Comparison of ENCODE assay signal across 8 cellular contexts in the genomic region with DNA sequence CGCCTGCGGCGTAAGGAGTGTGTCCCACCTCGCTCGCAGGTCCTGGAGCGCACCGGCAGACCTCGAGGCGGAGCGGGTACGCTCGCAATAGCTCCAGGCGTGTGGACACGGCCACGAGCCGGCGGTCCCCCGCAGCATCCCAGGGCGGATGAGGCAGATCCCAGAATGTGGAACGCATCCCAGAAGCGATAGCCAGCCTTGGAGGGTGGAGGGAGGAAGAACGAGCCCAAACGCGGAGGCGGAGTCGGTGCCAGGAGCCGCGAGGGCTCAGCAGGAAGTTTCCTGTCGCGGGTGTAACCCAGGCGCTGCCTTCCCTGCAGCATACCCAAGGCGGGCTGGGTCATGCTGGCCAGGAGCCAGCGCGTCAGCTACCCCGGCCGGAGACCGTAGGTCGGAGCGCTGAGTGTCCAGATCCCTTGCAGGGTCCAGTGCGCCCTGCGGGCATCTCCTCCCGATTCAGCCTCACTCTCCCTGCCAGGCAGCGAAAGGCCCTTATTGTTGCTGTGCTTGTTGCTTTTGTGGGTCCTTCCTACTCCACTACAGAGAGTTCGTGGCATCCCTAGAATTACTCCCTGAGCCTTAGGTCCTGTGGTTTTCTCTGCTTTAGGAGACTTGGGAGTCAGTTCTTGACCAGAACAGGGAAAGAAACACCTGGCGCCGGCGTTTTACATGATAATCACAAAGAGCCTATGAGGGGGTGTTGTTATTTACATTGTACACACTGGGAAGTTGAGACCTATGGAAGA. TPM values are rescaled to one million over a fixed set of nuclear protein-coding genes. Genes with fewer than 3 reads are reported as not detected.
DNase-seq lines count a peak whose midpoint lies in the region; ATAC-seq lines count a peak whose summit lies in the region.

No MANE protein-coding gene starts in this region.

- H3K9me3 Mint-ChIP-seq in CD4-positive, CD25-positive, alpha-beta regulatory T cell = no peaks in the 10 kb centered on the region
- no peaks in the 10 kb centered on the region for H3K9me3 Mint-ChIP-seq in activated naive CD4-positive, alpha-beta T cell treated with anti-CD3 and anti-CD28 coated beads, Interleukin-2, amount 50 U/mL, for 24 hours

- peaks cover 7% of the 10 kb centered on the region for H3K4me1 ChIP-seq in CD4-positive, CD25-positive, alpha-beta regulatory T cell (ENCODE audit: control insufficient read depth, insufficient read depth, low read length, poor library complexity, severe bottlenecking)

- H3K27ac Mint-ChIP-seq in CD4-positive, CD25-positive, alpha-beta regulatory T cell = peak overlapping the region in 2 of 3 donors; percentile 81 to 85
- no peak overlapping the region for H3K27ac Mint-ChIP-seq in activated naive CD4-positive, alpha-beta T cell treated with anti-CD3 and anti-CD28 coated beads, Interleukin-2, amount 50 U/mL, for 24 hours

- DNase-seq in CD4-positive, CD25-positive, alpha-beta regulatory T cell = peak in 2 of 3 donors; percentile 26 to 53
- DNase-seq in NCI-H460 (ENCODE audit: extremely low read depth, low read depth) (peak; percentile 52), Right ventricle myocardium superior (peak; percentile 63), posterior cingulate gyrus (peak; percentile 37 to 94 (median 66)), NCI-H1048 (lab: John Stamatoyannopoulos, UW) (no peak), GDM1 (lab: John Stamatoyannopoulos, UW) (no peak), NCI-H2029 treated with DMSO at 0.1 percent for 48 hours (lab: John Stamatoyannopoulos, UW) (no peak)

- H3K4me1 Mint-ChIP-seq in CD4-positive, CD25-positive, alpha-beta regulatory T cell = peaks cover 0 to 18% (median 7%) of the 10 kb centered on the region in 4 donors
- H3K4me1 Mint-ChIP-seq in activated naive CD4-positive, alpha-beta T cell treated with anti-CD3 and anti-CD28 coated beads, Interleukin-2, amount 50 U/mL, for 24 hours = peaks cover 12% of the 10 kb centered on the region

- no peaks in the 10 kb centered on the region for H3K36me3 ChIP-seq in CD4-positive, CD25-positive, alpha-beta regulatory T cell (ENCODE audit: control insufficient read depth, insufficient read depth, low read length)

- H3K4me3 ChIP-seq in CD4-positive, CD25-positive, alpha-beta regulatory T cell (ENCODE audit: low read depth, low read length) = peak overlapping the region; percentile 32

- no peaks in the 10 kb centered on the region for H3K36me3 Mint-ChIP-seq in CD4-positive, CD25-positive, alpha-beta regulatory T cell
- H3K36me3 Mint-ChIP-seq in activated naive CD4-positive, alpha-beta T cell treated with anti-CD3 and anti-CD28 coated beads, Interleukin-2, amount 50 U/mL, for 24 hours = no peaks in the 10 kb centered on the region

- peak overlapping the region; percentile 74 to 88 (median 86) for H3K4me3 Mint-ChIP-seq in CD4-positive, CD25-positive, alpha-beta regulatory T cell
- H3K4me3 Mint-ChIP-seq in activated naive CD4-positive, alpha-beta T cell treated with anti-CD3 and anti-CD28 coated beads, Interleukin-2, amount 50 U/mL, for 24 hours = peak overlapping the region; percentile 90

- no peaks in the 10 kb centered on the region for H3K9me3 ChIP-seq in CD4-positive, CD25-positive, alpha-beta regulatory T cell (ENCODE audit: control insufficient read depth in 2 of 2, low read length in 2 of 2)

- H3K27me3 ChIP-seq in CD4-positive, CD25-positive, alpha-beta regulatory T cell (ENCODE audit: control insufficient read depth, insufficient read depth, low read length) = peaks cover 2% of the 10 kb centered on the region

- H3K27me3 Mint-ChIP-seq in CD4-positive, CD25-positive, alpha-beta regulatory T cell = peaks cover 43% of the 10 kb centered on the region
- peaks cover 1% of the 10 kb centered on the region for H3K27me3 Mint-ChIP-seq in activated naive CD4-positive, alpha-beta T cell treated with anti-CD3 and anti-CD28 coated beads, Interleukin-2, amount 50 U/mL, for 24 hours

- ATAC-seq in CD4-positive, CD25-positive, alpha-beta regulatory T cell (ENCODE audit: low read depth in 2 of 2) = peak; percentile 58 to 62
- ATAC-seq in Right ventricle myocardium superior (ENCODE audit: poor library complexity) = peak; percentile 25

- intact Hi-C loops in Right ventricle myocardium superior (cut with DNase I) = no loop called here
- intact Hi-C loops in posterior cingulate gyrus (cut with DNase I) = loop anchor here (10.0 kb wide), 1 partner anchor 93 kb away; no protein-coding TSS in a partner anchor

- no peak overlapping the region for H3K27ac ChIP-seq in CD4-positive, CD25-positive, alpha-beta regulatory T cell (ENCODE audit: insufficient read depth, low read length, poor library complexity, severe bottlenecking)

RNA-seq across cellular contexts. Expression of gene STYXL2, which starts 27.7 kb away (rescaled TPM):
- total RNA-seq in CD4-positive, CD25-positive, alpha-beta regulatory T cell = not detected
- polyA plus RNA-seq in CD4-positive, CD25-positive, alpha-beta regulatory T cell = not detected
- not detected in 2 replicates for total RNA-seq in NCI-H460 (2014; rRNA removed; shearing (Covaris generic))
- polyA plus RNA-seq in NCI-H460 (2014; cell fraction: nucleus; rRNA removed) = not detected in 2 replicates
- 121 TPM for total RNA-seq in Right ventricle myocardium superior

RNA-seq across cellular contexts. Expression of gene GPA33, which starts 31.4 kb away (rescaled TPM):
- total RNA-seq in CD4-positive, CD25-positive, alpha-beta regulatory T cell = 21.0 TPM
- polyA plus RNA-seq in CD4-positive, CD25-positive, alpha-beta regulatory T cell = 100 to 1,000 TPM in 2 of 4 donors, 10 to 100 TPM in 2; 56.0 to 121 (median 85.6) TPM
- total RNA-seq in NCI-H460 (2014; rRNA removed; shearing (Covaris generic)) = not detected in 2 replicates
- polyA plus RNA-seq in NCI-H460 (2014; cell fraction: nucleus; rRNA removed) = not detected in 2 replicates
- 0.19 TPM for total RNA-seq in Right ventricle myocardium superior

Comparison
In these comparisons a context has a peak if more than half of its experiments do, and no peak if none do; other contexts are left out.
1. DNase-seq: peak in CD4-positive, CD25-positive, alpha-beta regulatory T cell (2 of 3), NCI-H460 (single experiment), Right ventricle myocardium superior (single experiment) and posterior cingulate gyrus (10 of 10); none in NCI-H1048 (single experiment), GDM1 (single experiment) and NCI-H2029 treated with DMSO at 0.1 percent for 48 hours (single experiment).
2. RNA of gene STYXL2, which starts 27.7 kb away (total RNA-seq): 121 TPM in Right ventricle myocardium superior (single experiment); not detected in CD4-positive, CD25-positive, alpha-beta regulatory T cell (single experiment) and not detected in NCI-H460; every median in the first group is over 100 times any median in the second.
3. RNA of gene GPA33, which starts 31.4 kb away (total RNA-seq): 21.0 TPM in CD4-positive, CD25-positive, alpha-beta regulatory T cell (single experiment); 0.19 TPM in Right ventricle myocardium superior (single experiment) and not detected in NCI-H460; every median in the first group is over 10 times any median in the second.